Comparison of ENCODE assay signal across 19 cellular contexts in the genomic region with DNA sequence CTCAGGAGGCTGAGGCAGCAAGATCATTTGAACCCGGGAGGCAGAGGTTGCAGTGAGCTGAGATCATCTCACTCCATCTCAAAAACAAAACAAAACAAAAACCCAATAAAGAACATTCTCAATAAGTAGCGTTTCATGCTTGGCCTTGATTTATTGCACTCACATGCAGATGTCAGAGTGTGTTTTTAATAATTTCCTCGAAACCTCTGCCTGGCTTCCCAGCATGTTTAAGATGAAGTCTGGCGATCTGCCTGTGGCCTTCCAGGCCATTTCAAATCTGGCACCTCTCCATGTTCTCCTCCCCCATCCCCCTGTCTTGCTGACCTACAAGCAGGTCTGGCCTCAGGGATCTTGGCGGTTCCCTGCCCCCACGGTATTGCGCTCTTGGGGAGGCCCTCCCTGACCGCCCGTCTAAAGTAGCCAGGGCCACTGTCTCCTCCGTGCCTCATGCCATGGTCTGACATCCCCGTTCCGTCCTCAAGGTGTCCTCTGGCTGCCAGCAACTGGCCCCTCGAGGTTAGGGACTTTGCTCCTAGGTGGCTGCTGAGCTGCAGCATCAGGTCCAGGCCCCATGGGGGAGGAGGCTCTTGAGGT. TPM values are rescaled to one million over a fixed set of nuclear protein-coding genes. Genes with fewer than 3 reads are reported as not detected.
A peak's percentile ranks its signal among the peaks of the same experiment; 100 is the strongest.
DNase-seq lines count a peak whose midpoint lies in the region; ATAC-seq and TF ChIP-seq lines count a peak whose summit lies in the region.
"Had no signal": no experiment of that assay in that cellular context is flagged by ENCODE, and none has a peak within 500 bp of the region (broad histone marks: within the 10 kb centered on the region; RNA-seq: fewer than 3 reads in every experiment).

No MANE protein-coding gene starts in this region.

- peaks cover 5% of the 10 kb centered on the region for H3K4me1 Mint-ChIP-seq in activated CD8-positive, alpha-beta T cell treated with anti-CD3 and anti-CD28 coated beads, Interleukin-2, amount 10 ng/mL, durations not matched to agents 7 days and 5 days (ENCODE audit: low read depth)

- POLR2A ChIA-PET in activated CD8-positive, alpha-beta T cell treated with anti-CD3 and anti-CD28 coated beads, Interleukin-2, amount 10 ng/mL, durations not matched to agents 7 days and 5 days (lab: Charles Lee): no interaction called here

- no peak for TF ChIP-seq CTCF in upper lobe of right lung (IDR thresholded peaks at IDR 0.05)

- no peaks in the 10 kb centered on the region for H3K9me3 Mint-ChIP-seq in activated CD8-positive, alpha-beta T cell treated with anti-CD3 and anti-CD28 coated beads, Interleukin-2, amount 10 ng/mL, durations not matched to agents 7 days and 5 days (ENCODE audit: insufficient read depth)

- peak overlapping the region; percentile 46 for H3K27ac Mint-ChIP-seq in activated CD8-positive, alpha-beta T cell treated with anti-CD3 and anti-CD28 coated beads, Interleukin-2, amount 10 ng/mL, durations not matched to agents 7 days and 5 days

- no peak overlapping the region for H3K4me3 ChIP-seq in upper lobe of right lung
- H3K4me3 ChIP-seq: ascending aorta, BLaER1, right lobe of liver, suprapubic skin had no signal

- no peak overlapping the region for H3K4me3 Mint-ChIP-seq in activated CD8-positive, alpha-beta T cell treated with anti-CD3 and anti-CD28 coated beads, Interleukin-2, amount 10 ng/mL, durations not matched to agents 7 days and 5 days

- peaks cover 15% of the 10 kb centered on the region for H3K27me3 ChIP-seq in upper lobe of right lung
- H3K27me3 ChIP-seq: ascending aorta, right lobe of liver had no signal

- H3K27ac ChIP-seq in upper lobe of right lung: no peak overlapping the region
- H3K27ac ChIP-seq: ascending aorta, BLaER1, right lobe of liver, suprapubic skin had no signal

- no peak for ATAC-seq in activated CD8-positive, alpha-beta T cell treated with anti-CD3 and anti-CD28 coated beads, Interleukin-2, amount 10 ng/mL, durations not matched to agents 7 days and 5 days
- ATAC-seq in upper lobe of right lung: no peak

- H3K36me3 ChIP-seq in upper lobe of right lung: peaks cover 24% of the 10 kb centered on the region

- CTCF ChIA-PET in activated CD8-positive, alpha-beta T cell treated with anti-CD3 and anti-CD28 coated beads, Interleukin-2, amount 10 ng/mL, durations not matched to agents 7 days and 5 days (lab: Charles Lee): no interaction called here

- intact Hi-C loops in upper lobe of right lung (cut with DNase I): no loop called here

- no peaks in the 10 kb centered on the region for H3K4me1 ChIP-seq in upper lobe of right lung
- H3K4me1 ChIP-seq: ascending aorta, BLaER1, right lobe of liver, suprapubic skin had no signal

- H3K36me3 Mint-ChIP-seq in activated CD8-positive, alpha-beta T cell treated with anti-CD3 and anti-CD28 coated beads, Interleukin-2, amount 10 ng/mL, durations not matched to agents 7 days and 5 days (ENCODE audit: low read depth): peaks cover 8% of the 10 kb centered on the region

- H3K9me3 ChIP-seq in upper lobe of right lung: no peaks in the 10 kb centered on the region
- H3K9me3 ChIP-seq: ascending aorta, BLaER1, right lobe of liver, suprapubic skin had no signal

- no peaks in the 10 kb centered on the region for H3K27me3 Mint-ChIP-seq in activated CD8-positive, alpha-beta T cell treated with anti-CD3 and anti-CD28 coated beads, Interleukin-2, amount 10 ng/mL, durations not matched to agents 7 days and 5 days (ENCODE audit: low read depth)

- DNase-seq in DMS79 (lab: John Stamatoyannopoulos, UW) (peak; percentile 19), HuH-7 (ENCODE audit: low spot score) (peak; percentile 75), iPS-NIHi11 (ENCODE audit: low spot score) (peak; percentile 44), NCI-H1930 (lab: John Stamatoyannopoulos, UW) (no peak), upper lobe of right lung (no peak), NCI-H128 (lab: John Stamatoyannopoulos, UW; ENCODE audit: unreplicated experiment) (no peak), germinal center (ENCODE audit: low spot score) (no peak)
- no peak for DNase-seq in activated CD8-positive, alpha-beta T cell treated with anti-CD3 and anti-CD28 coated beads, Interleukin-2, amount 10 ng/mL, durations not matched to agents 7 days and 5 days
- DNase-seq: activated effector memory CD4-positive, alpha-beta T cell treated with Interleukin-2 at 50 U/mL for 16 hours; DMS 273 treated with DMSO at 0.1 percent for 48 hours; head of caudate nucleus; NCI-H1048; NCI-H226; stimulated activated CD4-positive, alpha-beta T cell treated with anti-CD3 and anti-CD28 coated beads, Interleukin-2, amount 100 ng/mL, for 24 hours had no signal

RNA-seq across cellular contexts. Expression of gene WDR88, which starts 1.6 kb away (rescaled TPM):
- total RNA-seq in activated CD8-positive, alpha-beta T cell treated with anti-CD3 and anti-CD28 coated beads, Interleukin-2, amount 10 ng/mL, durations not matched to agents 7 days and 5 days: not detected
- not detected for total RNA-seq in upper lobe of right lung
- total RNA-seq: ascending aorta, kidney epithelial cell, right lobe of liver, suprapubic skin had no signal

RNA-seq across cellular contexts. Expression of gene GPATCH1, which starts 52.6 kb away (rescaled TPM):
- 10 to 100 TPM; 12.7 to 13.6 TPM for total RNA-seq in activated CD8-positive, alpha-beta T cell treated with anti-CD3 and anti-CD28 coated beads, Interleukin-2, amount 10 ng/mL, durations not matched to agents 7 days and 5 days
- 7.0 TPM for total RNA-seq in upper lobe of right lung

Comparison
In these comparisons a context has a peak if more than half of its experiments do, and no peak if none do; other contexts are left out.
1. DNase-seq: peak in DMS79 (single experiment), HuH-7 (single experiment) and iPS-NIHi11 (single experiment); none in activated CD8-positive, alpha-beta T cell treated with anti-CD3 and anti-CD28 coated beads, Interleukin-2, amount 10 ng/mL, durations not matched to agents 7 days and 5 days (single experiment), NCI-H1930 (0 of 2), upper lobe of right lung (single experiment), NCI-H128 (single experiment) and germinal center (single experiment).